16 cellular contexts compared by ENCODE assay signal in genomic region chr6:109508166-109508860, GRCh38.
"Had no signal": no experiment of that assay in that cellular context is flagged by ENCODE, and none has a peak within 500 bp of the region (broad histone marks: within the 10 kb centered on the region; RNA-seq: fewer than 3 reads in every experiment).

No MANE protein-coding gene starts in this region.

- H3K4me1 Mint-ChIP-seq: central memory CD8-positive, alpha-beta T cell; memory B cell; stimulated activated naive CD8-positive, alpha-beta T cell treated with anti-CD3 and anti-CD28 coated beads, Interleukin-15, amount 100 ng/mL, for 72 hours had no signal

- DNase-seq: activated CD4-positive, alpha-beta memory T cell treated with anti-CD3 and anti-CD28 coated beads for 36 hours; activated CD4-positive, CD25-positive, alpha-beta regulatory T cell treated with anti-CD3 and anti-CD28 coated beads, Interleukin-2, amount 50 U/mL, for 72 hours; activated naive CD4-positive, alpha-beta T cell; activated T-cell treated with anti-CD3 and anti-CD28 coated beads, Interleukin-2, amount 50 U/mL, for 72 hours; effector memory CD8-positive, alpha-beta T cell; hypothalamus; left ventricle myocardium inferior; nephron progenitor cell; ovary; stimulated activated CD4-positive, alpha-beta T cell treated with anti-CD3 and anti-CD28 coated beads, Interleukin-4, amount 100 ng/mL, for 1 hour; stimulated activated naive CD8-positive, alpha-beta T cell treated with anti-CD3 and anti-CD28 coated beads, Interleukin-15, amount 100 ng/mL, for 72 hours; SW 1271; testis had no signal

- H3K27me3 Mint-ChIP-seq: activated CD4-positive, alpha-beta memory T cell treated with anti-CD3 and anti-CD28 coated beads for 36 hours; central memory CD8-positive, alpha-beta T cell; memory B cell; stimulated activated naive CD8-positive, alpha-beta T cell treated with anti-CD3 and anti-CD28 coated beads, Interleukin-15, amount 100 ng/mL, for 72 hours had no signal

- H3K36me3 Mint-ChIP-seq: activated CD4-positive, alpha-beta memory T cell treated with anti-CD3 and anti-CD28 coated beads for 36 hours had no signal

- H3K27ac ChIP-seq: left ventricle myocardium inferior, ovary, testis had no signal

- ATAC-seq: activated T-cell treated with anti-CD3 and anti-CD28 coated beads, Interleukin-2, amount 50 U/mL, for 72 hours; effector memory CD8-positive, alpha-beta T cell; stimulated activated naive CD8-positive, alpha-beta T cell treated with anti-CD3 and anti-CD28 coated beads, Interleukin-15, amount 100 ng/mL, for 72 hours had no signal

- H3K9me3 ChIP-seq: left ventricle myocardium inferior, ovary, testis had no signal

- H3K4me3 ChIP-seq: left ventricle myocardium inferior, ovary, testis had no signal

- H3K9me3 Mint-ChIP-seq: activated T-cell treated with anti-CD3 and anti-CD28 coated beads, Interleukin-2, amount 50 U/mL, for 72 hours; central memory CD8-positive, alpha-beta T cell; effector memory CD8-positive, alpha-beta T cell; stimulated activated naive CD8-positive, alpha-beta T cell treated with anti-CD3 and anti-CD28 coated beads, Interleukin-15, amount 100 ng/mL, for 72 hours had no signal

- H3K27me3 ChIP-seq: ovary, testis had no signal

- H3K4me3 Mint-ChIP-seq: activated CD4-positive, alpha-beta memory T cell treated with anti-CD3 and anti-CD28 coated beads for 36 hours; activated T-cell treated with anti-CD3 and anti-CD28 coated beads, Interleukin-2, amount 50 U/mL, for 72 hours; central memory CD8-positive, alpha-beta T cell; effector memory CD8-positive, alpha-beta T cell; memory B cell; nephron progenitor cell; stimulated activated naive CD8-positive, alpha-beta T cell treated with anti-CD3 and anti-CD28 coated beads, Interleukin-15, amount 100 ng/mL, for 72 hours; T-helper 2 cell treated with Interferon-gamma antibody and Interleukin-4, amounts not matched to agents 5 μg/mL and 100 μg/mL, for 36 hours had no signal

- H3K27ac Mint-ChIP-seq: activated CD4-positive, alpha-beta memory T cell treated with anti-CD3 and anti-CD28 coated beads for 36 hours; activated T-cell treated with anti-CD3 and anti-CD28 coated beads, Interleukin-2, amount 50 U/mL, for 72 hours; effector memory CD8-positive, alpha-beta T cell; memory B cell; nephron progenitor cell; T-helper 2 cell treated with Interferon-gamma antibody and Interleukin-4, amounts not matched to agents 5 μg/mL and 100 μg/mL, for 36 hours had no signal

- H3K36me3 ChIP-seq: left ventricle myocardium inferior, ovary had no signal
